6 cellular contexts compared by ENCODE assay signal in genomic region chr16:2008631-2009301, GRCh38. TPM values are rescaled to one million over a fixed set of nuclear protein-coding genes. Genes with fewer than 3 reads are reported as not detected.
DNase-seq lines count a peak whose midpoint lies in the region; ATAC-seq and TF ChIP-seq lines count a peak whose summit lies in the region.

No MANE protein-coding gene starts in this region.

- H2AFZ ChIP-seq in SU-DHL-6 (ENCODE audit: low read depth, low read length, severe bottlenecking) = no peak overlapping the region

- peaks cover 55% of the 10 kb centered on the region for H3K79me2 ChIP-seq in SU-DHL-6 (ENCODE audit: insufficient read depth, low read length)

- H3K4me1 ChIP-seq in HEK293 (ENCODE audit: control insufficient read depth, insufficient read depth, low read length) (peaks cover 29% of the 10 kb centered on the region), right cardiac atrium (ENCODE audit: control insufficient read depth, insufficient read depth, low read length) (peaks cover 14% of the 10 kb centered on the region), tibial nerve (peaks cover 4 to 62% (median 59%) of the 10 kb centered on the region in 4 donors)

- H3K9me3 ChIP-seq in HEK293 (ENCODE audit: control insufficient read depth, insufficient read depth, low read depth, low read length) (no peaks in the 10 kb centered on the region), SU-DHL-6 (ENCODE audit: insufficient read depth, low read length) (no peaks in the 10 kb centered on the region), right cardiac atrium (ENCODE audit: control insufficient read depth, low read length) (no peaks in the 10 kb centered on the region), tibial nerve (no peaks in the 10 kb centered on the region)

- 0 out of 2 replicates have a peak, but pooled peaks cover 3% of the 10 kb centered on the region for H3F3A ChIP-seq in SU-DHL-6 (ENCODE audit: insufficient read depth)

- H3K4me3 ChIP-seq in HEK293 (ENCODE audit: low read depth, low read length) (peak overlapping the region; percentile 75), SU-DHL-6 (ENCODE audit: insufficient read depth, low read length, poor library complexity, severe bottlenecking) (peak overlapping the region; percentile 83), right cardiac atrium (ENCODE audit: low read length) (peak overlapping the region; percentile 95), tibial nerve (peak overlapping the region; percentile 68 to 98 (median 74))

- no peak for ATAC-seq in right cardiac atrium

- POLR2A ChIA-PET in HEK293 (lab: Yijun Ruan, JAX) = interaction anchor here (0.6 to 2.7 kb wide), 5 partner anchors 21 to 226 kb away, joined by 3 to 17 read pairs (median 4); partner anchors contain the start of genes NUBP2, SPSB3, TBL3 and TRAF7

- CTCF ChIA-PET in HEK293 (lab: Yijun Ruan, JAX) = interaction anchor here (0.6 to 1.8 kb wide), 4 partner anchors 14 to 132 kb away, joined by 3 to 7 read pairs (median 5); no protein-coding TSS in a partner anchor

- no peak for TF ChIP-seq EP300 in tibial nerve (IDR thresholded peaks at IDR 0.05)

- no peaks in the 10 kb centered on the region for H4K20me1 ChIP-seq in SU-DHL-6 (ENCODE audit: low read depth, low read length)

- peak overlapping the region; percentile 76 for H3K9ac ChIP-seq in SU-DHL-6 (ENCODE audit: low read length)

- intact Hi-C loops in right cardiac atrium (cut with DNase I) = no loop called here

- 3% methylated on average over 29 of the region's 29 CpGs for WGBS in right cardiac atrium
- WGBS in tibial nerve, 2 donors = 1 to 2% methylated on average over 24 to 27 of the region's 29 CpGs

- H3K27ac ChIP-seq in HEK293 (ENCODE audit: extremely low read depth, low read depth, low read length) = peak overlapping the region; percentile 97
- H3K27ac ChIP-seq in SU-DHL-6 (ENCODE audit: low read depth, low read length) = peak overlapping the region; percentile 54
- H3K27ac ChIP-seq in right cardiac atrium (ENCODE audit: low read length) = peak overlapping the region; percentile 84
- peak overlapping the region in 3 of 4 donors; percentile 84 to 92 (median 92) for H3K27ac ChIP-seq in tibial nerve

- DNase-seq in right cardiac atrium (peak in 1 of 3 donors; percentile 43), tibial nerve (ENCODE audit: low spot score in 2 of 2) (no peak), occipital lobe (lab: John Stamatoyannopoulos, UW) (no peak), NCI-H2196 treated with DMSO at 0.1 percent for 48 hours (lab: John Stamatoyannopoulos, UW; ENCODE audit: unreplicated experiment) (no peak)

- no peaks in the 10 kb centered on the region for H3K9me2 ChIP-seq in SU-DHL-6 (replicated peaks; ENCODE audit: insufficient read depth, low read length)

- TF ChIP-seq POLR2A in tibial nerve (IDR thresholded peaks at IDR 0.05) = no peak

- H3K36me3 ChIP-seq in HEK293 (ENCODE audit: control insufficient read depth in 2 of 2, insufficient read depth in 1 of 2, low read length in 2 of 2) (peaks cover 0 to 27% of the 10 kb centered on the region in 2 experiments; a peak in 1 of 3 replicates), SU-DHL-6 (ENCODE audit: low read length) (no peaks in the 10 kb centered on the region), tibial nerve (no peaks in the 10 kb centered on the region)

- H3K4me2 ChIP-seq in SU-DHL-6 (ENCODE audit: low read depth, low read length, poor library complexity, severe bottlenecking) = peak overlapping the region; percentile 92

- peak; percentile 49 for TF ChIP-seq CTCF in HEK293 (tag by site-specific recombination; IDR thresholded peaks at IDR 0.05)
- TF ChIP-seq CTCF in SU-DHL-6 (IDR thresholded peaks at IDR 0.05; ENCODE audit: insufficient read depth, low read length, poor library complexity, severe bottlenecking) = no peak
- TF ChIP-seq CTCF in tibial nerve (IDR thresholded peaks at IDR 0.05) = no peak

- H3K27me3 ChIP-seq in SU-DHL-6 (ENCODE audit: low read length) (no peaks in the 10 kb centered on the region), right cardiac atrium (ENCODE audit: control insufficient read depth, insufficient read depth) (no peaks in the 10 kb centered on the region), tibial nerve (no peaks in the 10 kb centered on the region)

TF ChIP-seq in HEK293, 187 proteins besides CTCF, POLR2A, EP300 and RAD21 (continues in another document):
- TF ChIP-seq ZNF501 (tag by site-specific recombination; IDR thresholded peaks at IDR 0.05) = no peak
- TF ChIP-seq ZNF76 (tag by site-specific recombination; IDR thresholded peaks at IDR 0.05; ENCODE audit: borderline replicate concordance, low read depth) = peak; percentile 22; the same call in 1 of the 2 replicates
- TF ChIP-seq KLF9 (tag by site-specific recombination; IDR thresholded peaks at IDR 0.05; ENCODE audit: low read depth) = peak; percentile 28; the same call in 1 of the 2 replicates
- 0 out of 2 replicates have a peak, but pooled peaks have one; percentile 9 for TF ChIP-seq ZNF394 (tag by site-specific recombination; IDR thresholded peaks at IDR 0.05; ENCODE audit: borderline replicate concordance)
- peak; percentile 72 for TF ChIP-seq GLIS2 (tag by site-specific recombination; IDR thresholded peaks at IDR 0.05)
- TF ChIP-seq ZNF157 (tag by site-specific recombination; IDR thresholded peaks at IDR 0.05) = no peak
- TF ChIP-seq ZNF37A (tag by site-specific recombination; IDR thresholded peaks at IDR 0.05) = no peak
- no peak for TF ChIP-seq GLI4 (tag by site-specific recombination; IDR thresholded peaks at IDR 0.05)
- TF ChIP-seq ZNF660 (tag by site-specific recombination; IDR thresholded peaks at IDR 0.05) = peak; percentile 8; the same call in 1 of the 2 replicates
- TF ChIP-seq ZXDB (tag by site-specific recombination; IDR thresholded peaks at IDR 0.05) = 0 out of 2 replicates have a peak, but pooled peaks have one; percentile 35
- TF ChIP-seq ZBTB11 (tag by site-specific recombination; conservative IDR thresholded peaks at IDR 0.05; ENCODE audit: low read depth) = peak; percentile 34
- no peak for TF ChIP-seq REST (tag by site-specific recombination; IDR thresholded peaks at IDR 0.05)

RNA-seq across cellular contexts. Expression of gene ZNF598, which starts 0.9 kb away (rescaled TPM):
- total RNA-seq in right cardiac atrium (10 to 100 TPM; 16.8 to 20.5 (median 17.5) TPM), tibial nerve (10 to 100 TPM; 37.0 to 83.1 (median 49.2) TPM), occipital lobe (5.5 TPM)
- 14.0 TPM for polyA plus RNA-seq in right cardiac atrium

RNA-seq across cellular contexts. Expression of gene NPW, which starts 10.8 kb away (rescaled TPM):
- total RNA-seq in right cardiac atrium (not detected), tibial nerve (1 to 10 TPM in 2 of 4 donors, not detected in 2; 3.0 to 3.1 TPM), occipital lobe (not detected)
- polyA plus RNA-seq in right cardiac atrium = not detected

RNA-seq across cellular contexts. Expression of gene NHERF2, which starts 17.9 kb away (rescaled TPM):
- total RNA-seq in right cardiac atrium (100 to 1,000 TPM; 131 to 257 (median 158) TPM), tibial nerve (10 to 100 TPM; 54.7 to 83.1 (median 64.9) TPM), occipital lobe (9.8 TPM)
- polyA plus RNA-seq in right cardiac atrium = 228 TPM

RNA-seq across cellular contexts. Expression of gene SYNGR3, which starts 19.0 kb away (rescaled TPM):
- total RNA-seq in right cardiac atrium (1 to 10 TPM in 1 of 4 donors, under 1 TPM in 3; 0.57 to 1.0 (median 0.68) TPM), tibial nerve (1 to 10 TPM in 1 of 4 donors, not detected in 3; 3.9 TPM), occipital lobe (81.3 TPM)
- 1.4 TPM for polyA plus RNA-seq in right cardiac atrium

RNA-seq across cellular contexts. Expression of gene GFER, which starts 24.8 kb away (rescaled TPM):
- 10 to 100 TPM; 19.6 to 25.7 (median 22.2) TPM for total RNA-seq in right cardiac atrium
- 31.7 TPM for polyA plus RNA-seq in right cardiac atrium
- total RNA-seq in tibial nerve = 10 to 100 TPM; 13.4 to 20.2 (median 18.1) TPM
- 10.9 TPM for total RNA-seq in occipital lobe
